Comparison of ENCODE assay signal across 8 cellular contexts in the genomic region with DNA sequence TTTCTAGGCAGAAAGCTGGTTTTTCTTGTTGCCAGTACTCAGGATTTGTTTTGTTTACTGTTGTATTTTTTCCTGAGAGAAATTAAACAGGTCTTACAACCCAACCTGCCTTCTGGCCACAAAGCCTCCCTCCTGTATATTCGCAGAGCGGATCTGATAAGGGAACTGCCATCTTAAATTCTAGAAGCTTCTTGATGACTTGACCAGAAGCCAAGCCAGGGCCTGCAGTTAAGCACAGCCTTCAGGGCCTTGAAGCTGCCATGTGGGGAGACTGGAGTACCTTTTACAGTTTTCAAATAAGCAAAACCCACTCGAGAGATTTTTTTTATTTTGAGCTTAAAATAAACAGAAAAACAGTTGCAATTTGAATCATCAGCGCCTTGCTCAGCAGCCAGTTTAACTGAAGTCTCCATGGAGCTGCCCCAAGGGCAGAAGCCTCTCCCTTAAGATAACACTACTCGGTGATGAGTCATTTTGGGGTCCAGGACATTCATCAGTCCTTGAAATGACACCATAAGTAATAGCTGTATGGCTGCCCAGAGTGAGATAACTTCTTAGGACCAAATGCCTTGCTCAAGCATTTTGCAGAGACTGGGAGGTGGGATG. TPM values are rescaled to one million over a fixed set of nuclear protein-coding genes. Genes with fewer than 3 reads are reported as not detected.
DNase-seq lines count a peak whose midpoint lies in the region; ATAC-seq and TF ChIP-seq lines count a peak whose summit lies in the region.

No MANE protein-coding gene starts in this region.

- no peak overlapping the region for H3K4me3 ChIP-seq in GM12864 (ENCODE audit: low read depth, low read length)
- no peak overlapping the region for H3K4me3 ChIP-seq in LNCaP clone FGC (ENCODE audit: low read depth, low read length)
- H3K4me3 ChIP-seq in foreskin fibroblast (ENCODE audit: low read depth in 1 of 2, low read length in 2 of 2): no peak overlapping the region
- no peak overlapping the region for H3K4me3 ChIP-seq in CD8-positive, alpha-beta memory T cell (ENCODE audit: low read length)

- H3K36me3 ChIP-seq in CD8-positive, alpha-beta memory T cell (ENCODE audit: insufficient read depth, low read length): no peaks in the 10 kb centered on the region

- intact Hi-C loops in sciatic nerve (cut with DNase I): no loop called here

- H3K27me3 Mint-ChIP-seq in CD8-positive, alpha-beta memory T cell: no peaks in the 10 kb centered on the region

- CTCF ChIA-PET in CD8-positive, alpha-beta memory T cell (lab: Charles Lee): no interaction called here

- no peak overlapping the region for H3K27ac ChIP-seq in CD8-positive, alpha-beta memory T cell (ENCODE audit: low read depth, low read length)

- no peaks in the 10 kb centered on the region for H3K4me1 Mint-ChIP-seq in CD8-positive, alpha-beta memory T cell

- H3K27ac Mint-ChIP-seq in CD8-positive, alpha-beta memory T cell: no peak overlapping the region

- TF ChIP-seq CTCF in GM12864 (IDR thresholded peaks at IDR 0.05; ENCODE audit: low read depth, low read length, missing control alignments) (no peak), LNCaP clone FGC (IDR thresholded peaks at IDR 0.05; ENCODE audit: control insufficient read depth, extremely low read depth, insufficient read depth) (no peak), foreskin fibroblast (IDR thresholded peaks at IDR 0.05; ENCODE audit: low read depth, low read length) (no peak)

- H3K36me3 Mint-ChIP-seq in CD8-positive, alpha-beta memory T cell: no peaks in the 10 kb centered on the region

- ATAC-seq in GM21723 (IDR thresholded peaks at IDR 0.05; ENCODE audit: unreplicated experiment) (peak; percentile 96), sciatic nerve (no peak)

- H3K27me3 ChIP-seq in CD8-positive, alpha-beta memory T cell (ENCODE audit: insufficient read depth, low read length, poor library complexity, severe bottlenecking): no peaks in the 10 kb centered on the region

- H3K4me1 ChIP-seq in CD8-positive, alpha-beta memory T cell (ENCODE audit: insufficient read depth, low read length): no peaks in the 10 kb centered on the region

- H3K9me3 ChIP-seq in CD8-positive, alpha-beta memory T cell (ENCODE audit: low read length): no peaks in the 10 kb centered on the region

- POLR2A ChIA-PET in CD8-positive, alpha-beta memory T cell (lab: Charles Lee): no interaction called here

- DNase-seq in GM12864 (ENCODE audit: low read depth) (peak; percentile 37), LNCaP clone FGC (ENCODE audit: low read depth) (peak; percentile 54), foreskin fibroblast (peak; percentile 47 to 71), NOMO-1 treated with DMSO at 0.1 percent for 48 hours (lab: John Stamatoyannopoulos, UW; ENCODE audit: unreplicated experiment) (no peak), sciatic nerve (ENCODE audit: low spot score) (no peak)
- DNase-seq in CD8-positive, alpha-beta memory T cell: no peak
- no peak for DNase-seq in stimulated activated CD4-positive, alpha-beta T cell treated with anti-CD3 and anti-CD28 coated beads, Interleukin-1b, Interleukin-23, amount 100 ng/mL, for 48 hours

- H3K9me3 Mint-ChIP-seq in CD8-positive, alpha-beta memory T cell: no peaks in the 10 kb centered on the region

- H3K4me3 Mint-ChIP-seq in CD8-positive, alpha-beta memory T cell: no peak overlapping the region

RNA-seq across cellular contexts. Expression of a gene that starts 51.5 kb away (rescaled TPM):
- total RNA-seq in CD8-positive, alpha-beta memory T cell: 10 to 100 TPM; 13.5 to 14.8 TPM
- polyA plus RNA-seq in CD8-positive, alpha-beta memory T cell: 0.93 TPM
- total RNA-seq in sciatic nerve: 23.8 TPM

Comparison
In these comparisons a context has a peak if more than half of its experiments do, and no peak if none do; other contexts are left out.
1. DNase-seq: peak in GM12864 (single experiment), LNCaP clone FGC (single experiment) and foreskin fibroblast (2 of 2); none in NOMO-1 treated with DMSO at 0.1 percent for 48 hours (single experiment), CD8-positive, alpha-beta memory T cell (0 of 5), stimulated activated CD4-positive, alpha-beta T cell treated with anti-CD3 and anti-CD28 coated beads, Interleukin-1b, Interleukin-23, amount 100 ng/mL, for 48 hours (single experiment) and sciatic nerve (single experiment).